Comparison of ENCODE assay signal across 22 cellular contexts in the genomic region with DNA sequence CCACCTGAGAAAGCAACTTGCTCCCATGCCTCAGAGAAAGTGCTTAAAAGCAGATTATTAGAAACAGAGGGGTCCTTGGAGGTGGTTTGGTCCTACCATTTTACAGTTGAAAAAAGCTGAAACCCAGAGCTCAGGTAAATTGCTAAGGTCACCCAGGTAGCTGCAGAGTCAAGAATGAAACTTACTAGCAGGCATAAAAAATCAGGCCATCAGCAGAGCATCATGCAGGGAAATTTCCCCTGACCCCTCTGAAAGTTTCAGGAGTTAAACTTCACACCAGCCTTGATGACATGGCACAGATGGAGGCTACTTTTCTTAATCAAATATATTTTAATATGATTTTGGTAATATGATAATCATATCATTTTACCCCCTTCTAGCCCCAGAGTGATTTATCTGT.
"Had no signal": no experiment of that assay in that cellular context is flagged by ENCODE, and none has a peak within 500 bp of the region (broad histone marks: within the 10 kb centered on the region; RNA-seq: fewer than 3 reads in every experiment).

No MANE protein-coding gene starts in this region.

- FAIRE-seq: RCC 7860, TTC549 had no signal

- H3K27ac Mint-ChIP-seq: activated CD4-positive, alpha-beta memory T cell treated with anti-CD3 and anti-CD28 coated beads for 36 hours; activated CD4-positive, alpha-beta T cell treated with anti-CD3 and anti-CD28 coated beads, Interleukin-2, amount 10 ng/mL, durations not matched to agents 7 days and 5 days; activated naive CD4-positive, alpha-beta T cell treated with anti-CD3 and anti-CD28 coated beads, Interleukin-2, amount 10 ng/mL, durations not matched to agents 7 days and 5 days had no signal

- H3K27me3 Mint-ChIP-seq: activated CD4-positive, alpha-beta memory T cell treated with anti-CD3 and anti-CD28 coated beads for 36 hours; activated CD4-positive, alpha-beta T cell treated with anti-CD3 and anti-CD28 coated beads, Interleukin-2, amount 10 ng/mL, durations not matched to agents 7 days and 5 days; activated naive CD4-positive, alpha-beta T cell treated with anti-CD3 and anti-CD28 coated beads, Interleukin-2, amount 10 ng/mL, durations not matched to agents 7 days and 5 days; activated naive CD8-positive, alpha-beta T cell treated with anti-CD3 and anti-CD28 coated beads for 36 hours; activated T-helper 17 cell treated with anti-CD3 and anti-CD28 coated beads, Interleukin-2, amount 50 U/mL, for 72 hours had no signal

- H3K4me3 Mint-ChIP-seq: activated CD4-positive, alpha-beta memory T cell treated with anti-CD3 and anti-CD28 coated beads for 36 hours; activated CD4-positive, alpha-beta T cell treated with anti-CD3 and anti-CD28 coated beads, Interleukin-2, amount 10 ng/mL, durations not matched to agents 7 days and 5 days; activated naive CD4-positive, alpha-beta T cell treated with anti-CD3 and anti-CD28 coated beads, Interleukin-2, amount 10 ng/mL, durations not matched to agents 7 days and 5 days; activated naive CD8-positive, alpha-beta T cell treated with anti-CD3 and anti-CD28 coated beads for 36 hours; activated T-cell treated with anti-CD3 and anti-CD28 coated beads, Interleukin-2, amount 50 U/mL, for 4 hours; activated T-helper 17 cell treated with anti-CD3 and anti-CD28 coated beads, Interleukin-2, amount 50 U/mL, for 72 hours had no signal

- ATAC-seq: activated T-cell treated with anti-CD3 and anti-CD28 coated beads, Interleukin-2, amount 50 U/mL, for 4 hours; activated T-helper 17 cell treated with anti-CD3 and anti-CD28 coated beads, Interleukin-2, amount 50 U/mL, for 72 hours; PC-3 had no signal

- DNase-seq: activated CD4-positive, alpha-beta memory T cell treated with anti-CD3 and anti-CD28 coated beads for 36 hours; activated CD4-positive, alpha-beta T cell treated with anti-CD3 and anti-CD28 coated beads, Interleukin-2, amount 10 ng/mL, durations not matched to agents 7 days and 5 days; activated CD4-positive, CD25-positive, alpha-beta regulatory T cell; activated CD8-positive, alpha-beta memory T cell treated with anti-CD3 and anti-CD28 coated beads for 24 hours; activated gamma-delta T cell; activated naive CD4-positive, alpha-beta T cell treated with anti-CD3 and anti-CD28 coated beads, Interleukin-2, amount 10 ng/mL, durations not matched to agents 7 days and 5 days; activated naive CD8-positive, alpha-beta T cell treated with anti-CD3 and anti-CD28 coated beads for 36 hours; activated T-cell treated with anti-CD3 and anti-CD28 coated beads, Interleukin-2, amount 50 U/mL, for 4 hours; Kasumi-1; NCI-H1048; NCI-H146; NCI-H187 treated with DMSO at 0.1 percent for 48 hours; NCI-H2081 treated with DMSO at 0.1 percent for 48 hours; NCI-H446; NCI-H524; PC-3; SHP77 treated with DMSO at 0.1 percent for 48 hours; T-helper 2 cell; T1000 had no signal

- H3K9me3 Mint-ChIP-seq: activated CD4-positive, alpha-beta memory T cell treated with anti-CD3 and anti-CD28 coated beads for 36 hours; activated CD4-positive, alpha-beta T cell treated with anti-CD3 and anti-CD28 coated beads, Interleukin-2, amount 10 ng/mL, durations not matched to agents 7 days and 5 days; activated naive CD4-positive, alpha-beta T cell treated with anti-CD3 and anti-CD28 coated beads, Interleukin-2, amount 10 ng/mL, durations not matched to agents 7 days and 5 days; activated naive CD8-positive, alpha-beta T cell treated with anti-CD3 and anti-CD28 coated beads for 36 hours; activated T-cell treated with anti-CD3 and anti-CD28 coated beads, Interleukin-2, amount 50 U/mL, for 4 hours; activated T-helper 17 cell treated with anti-CD3 and anti-CD28 coated beads, Interleukin-2, amount 50 U/mL, for 72 hours had no signal
